Comparison of ENCODE assay signal across 31 cellular contexts in genomic region chr3:106687905-106688304, GRCh38.
"Had no signal": no experiment of that assay in that cellular context is flagged by ENCODE, and none has a peak within 500 bp of the region (broad histone marks: within the 10 kb centered on the region; RNA-seq: fewer than 3 reads in every experiment).

No MANE protein-coding gene starts in this region.

- H3K9me3 ChIP-seq: ascending aorta, breast epithelium, colonic mucosa had no signal

- H3K4me3 ChIP-seq: ascending aorta, breast epithelium, cardiac muscle cell, colonic mucosa, dorsolateral prefrontal cortex had no signal

- H3K27me3 ChIP-seq: ascending aorta, breast epithelium, cardiac muscle cell, colonic mucosa, dorsolateral prefrontal cortex had no signal

- H3K27ac Mint-ChIP-seq: activated CD4-positive, alpha-beta memory T cell treated with anti-CD3 and anti-CD28 coated beads for 36 hours; activated CD4-positive, alpha-beta T cell treated with anti-CD3 and anti-CD28 coated beads for 36 hours; activated CD4-positive, alpha-beta T cell treated with anti-CD3 and anti-CD28 coated beads, Interleukin-2, amount 10 ng/mL, durations not matched to agents 24 days and 14 days; activated CD8-positive, alpha-beta memory T cell treated with anti-CD3 and anti-CD28 coated beads, Interleukin-2, amount 10 ng/mL, durations not matched to agents 7 days and 5 days; activated CD8-positive, alpha-beta T cell treated with anti-CD3 and anti-CD28 coated beads, Interleukin-2, amount 10 ng/mL, durations not matched to agents 7 days and 5 days; activated naive CD4-positive, alpha-beta T cell treated with anti-CD3 and anti-CD28 coated beads, Interleukin-2, amount 10 ng/mL, durations not matched to agents 7 days and 5 days; activated naive CD4-positive, alpha-beta T cell treated with anti-CD3 and anti-CD28 coated beads, Interleukin-2, amount 50 U/mL, for 72 hours; activated naive CD8-positive, alpha-beta T cell treated with anti-CD3 and anti-CD28 coated beads, Interleukin-2, amount 10 ng/mL, durations not matched to agents 7 days and 5 days; brain; dendritic cell treated with granulocyte-macrophage colony-stimulating factor and Interleukin-4, amounts not matched to agents 40 ng/mL and 50 ng/mL, for 4 days; endodermal cell; T-helper 17 cell; T-helper 2 cell treated with Interferon-gamma antibody and Interleukin-4, amounts not matched to agents 5 μg/mL and 100 μg/mL, for 36 hours had no signal

- H3K27me3 Mint-ChIP-seq: activated CD4-positive, alpha-beta memory T cell treated with anti-CD3 and anti-CD28 coated beads for 36 hours; activated CD8-positive, alpha-beta memory T cell treated with anti-CD3 and anti-CD28 coated beads, Interleukin-2, amount 10 ng/mL, durations not matched to agents 7 days and 5 days; activated naive CD4-positive, alpha-beta T cell treated with anti-CD3 and anti-CD28 coated beads, Interleukin-2, amount 10 ng/mL, durations not matched to agents 7 days and 5 days; activated naive CD8-positive, alpha-beta T cell treated with anti-CD3 and anti-CD28 coated beads, Interleukin-2, amount 10 ng/mL, durations not matched to agents 7 days and 5 days; brain; dendritic cell treated with granulocyte-macrophage colony-stimulating factor and Interleukin-4, amounts not matched to agents 40 ng/mL and 50 ng/mL, for 4 days had no signal

- H3K9me3 Mint-ChIP-seq: activated CD4-positive, alpha-beta memory T cell treated with anti-CD3 and anti-CD28 coated beads for 36 hours; activated CD4-positive, alpha-beta T cell treated with anti-CD3 and anti-CD28 coated beads, Interleukin-2, amount 10 ng/mL, durations not matched to agents 24 days and 14 days; activated naive CD4-positive, alpha-beta T cell treated with anti-CD3 and anti-CD28 coated beads, Interleukin-2, amount 10 ng/mL, durations not matched to agents 7 days and 5 days; activated naive CD4-positive, alpha-beta T cell treated with anti-CD3 and anti-CD28 coated beads, Interleukin-2, amount 50 U/mL, for 72 hours; activated naive CD8-positive, alpha-beta T cell treated with anti-CD3 and anti-CD28 coated beads, Interleukin-2, amount 10 ng/mL, durations not matched to agents 7 days and 5 days; brain; dendritic cell treated with granulocyte-macrophage colony-stimulating factor and Interleukin-4, amounts not matched to agents 40 ng/mL and 50 ng/mL, for 4 days; endodermal cell; T-helper 2 cell treated with Interferon-gamma antibody and Interleukin-4, amounts not matched to agents 5 μg/mL and 100 μg/mL, for 36 hours had no signal

- DNase-seq: activated CD4-positive, alpha-beta memory T cell treated with anti-CD3 and anti-CD28 coated beads for 36 hours; activated CD4-positive, alpha-beta T cell treated with anti-CD3 and anti-CD28 coated beads for 36 hours; activated CD4-positive, alpha-beta T cell treated with anti-CD3 and anti-CD28 coated beads, Interleukin-2, amount 10 ng/mL, durations not matched to agents 24 days and 14 days; activated CD4-positive, CD25-positive, alpha-beta regulatory T cell; activated CD4-positive, CD25-positive, alpha-beta regulatory T cell treated with anti-CD3 and anti-CD28 coated beads, Interleukin-2, amount 50 U/mL, for 72 hours; activated CD8-positive, alpha-beta memory T cell treated with anti-CD3 and anti-CD28 coated beads, Interleukin-2, amount 10 ng/mL, durations not matched to agents 7 days and 5 days; activated CD8-positive, alpha-beta memory T cell treated with anti-CD3 and anti-CD28 coated beads, Interleukin-2, amount 50 U/mL, for 4 hours; activated CD8-positive, alpha-beta T cell treated with anti-CD3 and anti-CD28 coated beads, Interleukin-2, amount 10 ng/mL, durations not matched to agents 7 days and 5 days; activated gamma-delta T cell; activated naive CD4-positive, alpha-beta T cell; activated naive CD4-positive, alpha-beta T cell treated with anti-CD3 and anti-CD28 coated beads, Interleukin-2, amount 10 ng/mL, durations not matched to agents 7 days and 5 days; activated naive CD8-positive, alpha-beta T cell treated with anti-CD3 and anti-CD28 coated beads, Interleukin-2, amount 10 ng/mL, durations not matched to agents 7 days and 5 days; activated T-cell treated with anti-CD3 and anti-CD28 coated beads, Interleukin-2, amount 50 U/mL, for 1 hour; activated T-cell treated with anti-CD3 and anti-CD28 coated beads, Interleukin-2, amount 50 U/mL, for 48 hours; central memory CD4-positive, alpha-beta T cell; cerebellar nuclear complex; colonic mucosa; dorsolateral prefrontal cortex; effector memory CD4-positive, alpha-beta T cell; endodermal cell; head of caudate nucleus; T-helper 1 cell; T-helper 17 cell had no signal

- FAIRE-seq: frontal cortex had no signal

- H3K27ac ChIP-seq: ascending aorta, breast epithelium, cardiac muscle cell, colonic mucosa, dorsolateral prefrontal cortex had no signal

- H3K36me3 Mint-ChIP-seq: activated CD4-positive, alpha-beta memory T cell treated with anti-CD3 and anti-CD28 coated beads for 36 hours; activated CD8-positive, alpha-beta memory T cell treated with anti-CD3 and anti-CD28 coated beads, Interleukin-2, amount 10 ng/mL, durations not matched to agents 7 days and 5 days; activated naive CD4-positive, alpha-beta T cell treated with anti-CD3 and anti-CD28 coated beads, Interleukin-2, amount 10 ng/mL, durations not matched to agents 7 days and 5 days; activated naive CD4-positive, alpha-beta T cell treated with anti-CD3 and anti-CD28 coated beads, Interleukin-2, amount 50 U/mL, for 72 hours; activated naive CD8-positive, alpha-beta T cell treated with anti-CD3 and anti-CD28 coated beads, Interleukin-2, amount 10 ng/mL, durations not matched to agents 7 days and 5 days; brain had no signal

- H3K4me1 ChIP-seq: ascending aorta, breast epithelium, colonic mucosa had no signal

- H3K4me3 Mint-ChIP-seq: activated CD4-positive, alpha-beta memory T cell treated with anti-CD3 and anti-CD28 coated beads for 36 hours; activated CD4-positive, alpha-beta T cell treated with anti-CD3 and anti-CD28 coated beads for 36 hours; activated CD4-positive, alpha-beta T cell treated with anti-CD3 and anti-CD28 coated beads, Interleukin-2, amount 10 ng/mL, durations not matched to agents 24 days and 14 days; activated CD8-positive, alpha-beta memory T cell treated with anti-CD3 and anti-CD28 coated beads, Interleukin-2, amount 10 ng/mL, durations not matched to agents 7 days and 5 days; activated CD8-positive, alpha-beta T cell treated with anti-CD3 and anti-CD28 coated beads, Interleukin-2, amount 10 ng/mL, durations not matched to agents 7 days and 5 days; activated naive CD4-positive, alpha-beta T cell treated with anti-CD3 and anti-CD28 coated beads, Interleukin-2, amount 10 ng/mL, durations not matched to agents 7 days and 5 days; activated naive CD8-positive, alpha-beta T cell treated with anti-CD3 and anti-CD28 coated beads, Interleukin-2, amount 10 ng/mL, durations not matched to agents 7 days and 5 days; brain; dendritic cell treated with granulocyte-macrophage colony-stimulating factor and Interleukin-4, amounts not matched to agents 40 ng/mL and 50 ng/mL, for 4 days; endodermal cell; T-helper 17 cell; T-helper 2 cell treated with Interferon-gamma antibody and Interleukin-4, amounts not matched to agents 5 μg/mL and 100 μg/mL, for 36 hours had no signal

- H3K4me1 Mint-ChIP-seq: activated CD4-positive, alpha-beta T cell treated with anti-CD3 and anti-CD28 coated beads for 36 hours; activated CD4-positive, alpha-beta T cell treated with anti-CD3 and anti-CD28 coated beads, Interleukin-2, amount 10 ng/mL, durations not matched to agents 24 days and 14 days; activated CD8-positive, alpha-beta memory T cell treated with anti-CD3 and anti-CD28 coated beads, Interleukin-2, amount 10 ng/mL, durations not matched to agents 7 days and 5 days; activated naive CD4-positive, alpha-beta T cell treated with anti-CD3 and anti-CD28 coated beads, Interleukin-2, amount 10 ng/mL, durations not matched to agents 7 days and 5 days; activated naive CD8-positive, alpha-beta T cell treated with anti-CD3 and anti-CD28 coated beads, Interleukin-2, amount 10 ng/mL, durations not matched to agents 7 days and 5 days; endodermal cell; T-helper 17 cell had no signal

- ATAC-seq: activated CD4-positive, alpha-beta T cell treated with anti-CD3 and anti-CD28 coated beads for 36 hours; activated CD8-positive, alpha-beta memory T cell treated with anti-CD3 and anti-CD28 coated beads, Interleukin-2, amount 10 ng/mL, durations not matched to agents 7 days and 5 days; activated CD8-positive, alpha-beta T cell treated with anti-CD3 and anti-CD28 coated beads, Interleukin-2, amount 10 ng/mL, durations not matched to agents 7 days and 5 days; activated naive CD4-positive, alpha-beta T cell treated with anti-CD3 and anti-CD28 coated beads, Interleukin-2, amount 50 U/mL, for 72 hours; T-helper 17 cell had no signal

- H3K36me3 ChIP-seq: ascending aorta, breast epithelium, cardiac muscle cell, colonic mucosa had no signal
